In genomic region chr7:28766359-28766758, GRCh38 we compare ENCODE assay signal across 1 cellular context.
TF ChIP-seq lines count a peak whose summit lies in the region.

No MANE protein-coding gene starts in this region.

TF ChIP-seq in WTC11, 78 proteins besides CTCF, POLR2A, EP300 and RAD21 (continued from another document):
- TF ChIP-seq FOXP4 (CRISPR knock-in tag; IDR thresholded peaks at IDR 0.05) (no peak), PRDM15 (CRISPR knock-in tag; IDR thresholded peaks at IDR 0.05) (no peak), ZNF317 (CRISPR knock-in tag; IDR thresholded peaks at IDR 0.05; ENCODE audit: borderline replicate concordance, low read depth) (no peak), HMGA2 (CRISPR knock-in tag; IDR thresholded peaks at IDR 0.05) (no peak), KAT7 (CRISPR knock-in tag; IDR thresholded peaks at IDR 0.05; ENCODE audit: borderline replicate concordance) (no peak), CREB1 (CRISPR knock-in tag; IDR thresholded peaks at IDR 0.05) (no peak), ZNF232 (CRISPR knock-in tag; IDR thresholded peaks at IDR 0.05) (no peak), CREM (CRISPR knock-in tag; IDR thresholded peaks at IDR 0.05) (no peak)
- TF ChIP-seq, protein P1, sequence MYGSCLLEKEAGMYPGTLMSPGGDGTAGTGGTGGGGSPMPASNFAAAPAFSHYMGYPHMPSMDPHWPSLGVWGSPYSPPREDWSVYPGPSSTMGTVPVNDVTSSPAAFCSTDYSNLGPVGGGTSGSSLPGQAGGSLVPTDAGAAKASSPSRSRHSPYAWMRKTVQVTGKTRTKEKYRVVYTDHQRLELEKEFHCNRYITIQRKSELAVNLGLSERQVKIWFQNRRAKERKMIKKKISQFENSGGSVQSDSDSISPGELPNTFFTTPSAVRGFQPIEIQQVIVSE (CRISPR knock-in tag; IDR thresholded peaks at IDR 0.05; ENCODE audit: borderline replicate concordance) = no peak
- TF ChIP-seq, protein P2, sequence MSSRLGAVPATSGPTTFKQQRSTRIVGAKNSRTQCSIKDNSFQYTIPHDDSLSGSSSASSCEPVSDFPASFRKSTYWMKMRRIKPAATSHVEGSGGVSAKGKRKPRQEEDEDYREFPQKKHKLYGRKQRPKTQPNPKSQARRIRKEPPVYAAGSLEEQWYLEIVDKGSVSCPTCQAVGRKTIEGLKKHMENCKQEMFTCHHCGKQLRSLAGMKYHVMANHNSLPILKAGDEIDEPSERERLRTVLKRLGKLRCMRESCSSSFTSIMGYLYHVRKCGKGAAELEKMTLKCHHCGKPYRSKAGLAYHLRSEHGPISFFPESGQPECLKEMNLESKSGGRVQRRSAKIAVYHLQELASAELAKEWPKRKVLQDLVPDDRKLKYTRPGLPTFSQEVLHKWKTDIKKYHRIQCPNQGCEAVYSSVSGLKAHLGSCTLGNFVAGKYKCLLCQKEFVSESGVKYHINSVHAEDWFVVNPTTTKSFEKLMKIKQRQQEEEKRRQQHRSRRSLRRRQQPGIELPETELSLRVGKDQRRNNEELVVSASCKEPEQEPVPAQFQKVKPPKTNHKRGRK (CRISPR knock-in tag; IDR thresholded peaks at IDR 0.05; ENCODE audit: borderline replicate concordance) = no peak
